Comparison of ENCODE assay signal across 1 cellular context in genomic region chr3:194312743-194313281, GRCh38.
TF ChIP-seq lines count a peak whose summit lies in the region.

No MANE protein-coding gene starts in this region.

TF ChIP-seq in K562, 482 proteins besides CTCF, POLR2A, EP300 and RAD21 (continued from another document):
- TF ChIP-seq MNT (conservative IDR thresholded peaks at IDR 0.05): peak; percentile 48 to 67; a peak in 3 of 4 replicates
- peak; percentile 97 for TF ChIP-seq HDAC2 (IDR thresholded peaks at IDR 0.05)
- peak; percentile 91; the same call in 1 of the 2 replicates for TF ChIP-seq RB1 (IDR thresholded peaks at IDR 0.05; ENCODE audit: low read depth)
- TF ChIP-seq LEF1 (IDR thresholded peaks at IDR 0.05): peak; percentile 48; the same call in 1 of the 2 replicates
- TF ChIP-seq PHF20 (IDR thresholded peaks at IDR 0.05; ENCODE audit: partially characterized antibody): no peak
- TF ChIP-seq ZNF717 (CRISPR knock-in tag; IDR thresholded peaks at IDR 0.05): no peak
- TF ChIP-seq MEF2D (tag; conservative IDR thresholded peaks at IDR 0.05; ENCODE audit: low read depth): peak; percentile 59
- TF ChIP-seq ZNF24 (IDR thresholded peaks at IDR 0.05): 0 out of 2 replicates have a peak, but pooled peaks have one; percentile 17
- peak; percentile 70 for TF ChIP-seq SOX6 (IDR thresholded peaks at IDR 0.05)
- TF ChIP-seq ATF1 (CRISPR knock-in tag; IDR thresholded peaks at IDR 0.05): no peak
- peak; percentile 53 for TF ChIP-seq ATF1 (tag; IDR thresholded peaks at IDR 0.05)
- TF ChIP-seq ZNF282 (CRISPR knock-in tag; IDR thresholded peaks at IDR 0.05): no peak
- TF ChIP-seq TBL1XR1 (IDR thresholded peaks at IDR 0.05; ENCODE audit: low read length in 2 of 2): peak in 1 of 2 experiments; percentile 10; a peak in 1 of 4 replicates
- peak; percentile 46 for TF ChIP-seq FOSL1 (tag; conservative IDR thresholded peaks at IDR 0.05)
- TF ChIP-seq, protein P1, sequence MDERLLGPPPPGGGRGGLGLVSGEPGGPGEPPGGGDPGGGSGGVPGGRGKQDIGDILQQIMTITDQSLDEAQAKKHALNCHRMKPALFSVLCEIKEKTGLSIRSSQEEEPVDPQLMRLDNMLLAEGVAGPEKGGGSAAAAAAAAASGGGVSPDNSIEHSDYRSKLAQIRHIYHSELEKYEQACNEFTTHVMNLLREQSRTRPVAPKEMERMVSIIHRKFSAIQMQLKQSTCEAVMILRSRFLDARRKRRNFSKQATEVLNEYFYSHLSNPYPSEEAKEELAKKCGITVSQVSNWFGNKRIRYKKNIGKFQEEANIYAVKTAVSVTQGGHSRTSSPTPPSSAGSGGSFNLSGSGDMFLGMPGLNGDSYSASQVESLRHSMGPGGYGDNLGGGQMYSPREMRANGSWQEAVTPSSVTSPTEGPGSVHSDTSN (CRISPR knock-in tag; IDR thresholded peaks at IDR 0.05; ENCODE audit: low read depth): no peak
- TF ChIP-seq, protein P1 (tag; conservative IDR thresholded peaks at IDR 0.05; ENCODE audit: low read depth): peak; percentile 85
- peak; percentile 67; the same call in 1 of the 2 replicates for TF ChIP-seq FOXJ2 (tag; IDR thresholded peaks at IDR 0.05)
- peak in 1 of 2 experiments; percentile 93; a peak in 2 of 4 replicates for TF ChIP-seq HDAC1 (IDR thresholded peaks at IDR 0.05)
- peak; percentile 66 for TF ChIP-seq ZEB2 (IDR thresholded peaks at IDR 0.05)
- peak; percentile 56 for TF ChIP-seq EP400 (IDR thresholded peaks at IDR 0.05)
